ENCODE assay signal across 15 cellular contexts in genomic region chr6:10584607-10585006, GRCh38.
"Had no signal": no experiment of that assay in that cellular context is flagged by ENCODE, and none has a peak within 500 bp of the region (broad histone marks: within the 10 kb centered on the region; RNA-seq: fewer than 3 reads in every experiment).

No MANE protein-coding gene starts in this region.

- DNase-seq: activated CD4-positive, alpha-beta T cell treated with anti-CD3 and anti-CD28 coated beads, Interleukin-2, amount 50 U/mL, for 4 hours; activated CD8-positive, alpha-beta memory T cell treated with anti-CD3 and anti-CD28 coated beads, Interleukin-2, amount 10 ng/mL, durations not matched to agents 7 days and 5 days; activated effector memory CD4-positive, alpha-beta T cell treated with anti-CD3 and anti-CD28 coated beads, Interleukin-2, amount 50 U/mL, for 16 hours; activated T-cell treated with anti-CD3 and anti-CD28 coated beads, Interleukin-2, amount 50 U/mL, for 24 hours; anterior cingulate cortex; dorsolateral prefrontal cortex; foreskin keratinocyte; head of caudate nucleus; kidney; posterior cingulate gyrus; stimulated activated naive CD4-positive, alpha-beta T cell treated with Interleukin-2 at 50 U/mL for 16 hours; T-helper 17 cell had no signal

- ATAC-seq: activated CD4-positive, CD25-positive, alpha-beta regulatory T cell treated with anti-CD3 and anti-CD28 coated beads, Interleukin-2, amount 50 U/mL, for 24 hours; activated CD8-positive, alpha-beta memory T cell treated with anti-CD3 and anti-CD28 coated beads, Interleukin-2, amount 10 ng/mL, durations not matched to agents 7 days and 5 days; foreskin keratinocyte; sciatic nerve; T-helper 17 cell had no signal

- H3K4me3 Mint-ChIP-seq: activated CD8-positive, alpha-beta memory T cell treated with anti-CD3 and anti-CD28 coated beads, Interleukin-2, amount 10 ng/mL, durations not matched to agents 7 days and 5 days; activated naive CD8-positive, alpha-beta T cell; activated T-cell treated with anti-CD3 and anti-CD28 coated beads, Interleukin-2, amount 50 U/mL, for 24 hours; T-helper 17 cell had no signal

- H3K27me3 Mint-ChIP-seq: activated CD8-positive, alpha-beta memory T cell treated with anti-CD3 and anti-CD28 coated beads, Interleukin-2, amount 10 ng/mL, durations not matched to agents 7 days and 5 days; activated naive CD8-positive, alpha-beta T cell; activated T-cell treated with anti-CD3 and anti-CD28 coated beads, Interleukin-2, amount 50 U/mL, for 24 hours; T-helper 17 cell had no signal

- H3K9me3 Mint-ChIP-seq: activated T-cell treated with anti-CD3 and anti-CD28 coated beads, Interleukin-2, amount 50 U/mL, for 24 hours had no signal

- H3K36me3 Mint-ChIP-seq: activated CD8-positive, alpha-beta memory T cell treated with anti-CD3 and anti-CD28 coated beads, Interleukin-2, amount 10 ng/mL, durations not matched to agents 7 days and 5 days had no signal

- H3K27me3 ChIP-seq: foreskin keratinocyte had no signal

- H3K27ac Mint-ChIP-seq: activated CD8-positive, alpha-beta memory T cell treated with anti-CD3 and anti-CD28 coated beads, Interleukin-2, amount 10 ng/mL, durations not matched to agents 7 days and 5 days; activated naive CD8-positive, alpha-beta T cell; activated T-cell treated with anti-CD3 and anti-CD28 coated beads, Interleukin-2, amount 50 U/mL, for 24 hours; T-helper 17 cell had no signal

- H3K27ac ChIP-seq: foreskin keratinocyte had no signal
